In the genomic region with DNA sequence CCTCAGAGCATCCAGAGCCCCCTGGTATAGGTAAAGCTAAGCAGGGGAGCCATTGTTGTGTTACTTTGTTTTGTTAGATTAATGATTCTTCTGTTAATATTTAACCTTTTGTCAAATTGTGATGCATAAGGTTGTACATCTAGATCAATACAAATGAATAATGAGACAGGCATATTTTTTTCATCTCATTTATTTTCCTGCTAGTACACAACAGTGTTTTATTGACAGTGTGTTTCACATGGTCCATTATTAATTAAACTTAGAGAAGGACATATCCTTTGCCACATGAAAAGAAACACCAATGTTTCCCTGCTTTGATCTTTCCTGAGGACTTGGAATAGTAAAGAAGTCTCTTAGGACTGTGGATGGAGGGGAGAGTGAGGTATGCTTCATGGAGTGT, we compare ENCODE assay signal across 32 cellular contexts.
DNase-seq lines count a peak whose midpoint lies in the region; ATAC-seq and TF ChIP-seq lines count a peak whose summit lies in the region.
"Had no signal": no experiment of that assay in that cellular context is flagged by ENCODE, and none has a peak within 500 bp of the region (broad histone marks: within the 10 kb centered on the region; RNA-seq: fewer than 3 reads in every experiment).

No MANE protein-coding gene starts in this region.

- H3K36me3 ChIP-seq in body of pancreas (replicated peaks in 1 of 2; ENCODE audit: insufficient read depth in 1 of 2, low read depth in 2 of 2) = no peaks in the 10 kb centered on the region
- H3K36me3 ChIP-seq: BE2C; BLaER1; BLaER1 treated with 17β-estradiol and CSF1 and Interleukin-3, amounts not matched to agents 10 nM and 100 nM had no signal

- ATAC-seq in body of pancreas (peak; percentile 30), GM21576 (IDR thresholded peaks at IDR 0.05; ENCODE audit: unreplicated experiment) (no peak), HG03135 (IDR thresholded peaks at IDR 0.05; ENCODE audit: unreplicated experiment) (no peak)
- no peak for ATAC-seq in CD4-positive, alpha-beta T cell (ENCODE audit: poor library complexity)
- ATAC-seq: A549; CD8-positive, alpha-beta T cell had no signal

- CTCF ChIA-PET in CD4-positive, alpha-beta T cell (lab: Charles Lee) = no interaction called here

- intact Hi-C loops in body of pancreas (cut with DNase I) = no loop called here
- intact Hi-C loops in CD4-positive, alpha-beta T cell (cut with DNase I, micrococcal nuclease) = no loop called here

- H3K4me3 ChIP-seq in body of pancreas = no peak overlapping the region
- H3K4me3 ChIP-seq: A549; BLaER1; BLaER1 treated with 17β-estradiol and CSF1 and Interleukin-3, amounts not matched to agents 10 nM and 100 nM had no signal

- no peak for TF ChIP-seq CTCF in body of pancreas (IDR thresholded peaks at IDR 0.05)
- no peak for TF ChIP-seq CTCF in progenitor cell of endocrine pancreas (IDR thresholded peaks at IDR 0.05; ENCODE audit: unreplicated experiment)
- no peak for TF ChIP-seq CTCF in CD4-positive, alpha-beta T cell (IDR thresholded peaks at IDR 0.05)

- H3K27ac ChIP-seq in body of pancreas = no peak overlapping the region
- H3K27ac ChIP-seq in CD4-positive, alpha-beta T cell (ENCODE audit: low read depth, low read length) = no peak overlapping the region
- H3K27ac ChIP-seq: 22Rv1; A549; BLaER1; BLaER1 treated with 17β-estradiol and CSF1 and Interleukin-3, amounts not matched to agents 10 nM and 100 nM; C4-2B had no signal

- POLR2A ChIA-PET in CD4-positive, alpha-beta T cell (lab: Charles Lee) = no interaction called here

- no peaks in the 10 kb centered on the region for H3K27me3 ChIP-seq in body of pancreas
- H3K27me3 ChIP-seq in CD4-positive, alpha-beta T cell (ENCODE audit: control insufficient read depth, insufficient read depth, low read length) = no peaks in the 10 kb centered on the region
- H3K27me3 ChIP-seq: BE2C; BLaER1; BLaER1 treated with 17β-estradiol and CSF1 and Interleukin-3, amounts not matched to agents 10 nM and 100 nM had no signal

- H3K9me3 ChIP-seq in body of pancreas = no peaks in the 10 kb centered on the region
- H3K9me3 ChIP-seq in CD4-positive, alpha-beta T cell (ENCODE audit: control insufficient read depth, low read length) = no peaks in the 10 kb centered on the region
- H3K9me3 ChIP-seq: A549, BE2C, Caco-2 had no signal

- peak overlapping the region; percentile 29 for H3K27ac Mint-ChIP-seq in progenitor cell of endocrine pancreas
- H3K27ac Mint-ChIP-seq in CD4-positive, alpha-beta T cell = no peak overlapping the region
- H3K27ac Mint-ChIP-seq: B cell; CD14-positive monocyte; CD4-positive, CD25-positive, alpha-beta regulatory T cell; CD8-positive, alpha-beta T cell had no signal

- peaks cover 16% of the 10 kb centered on the region for H3K9me3 Mint-ChIP-seq in progenitor cell of endocrine pancreas (ENCODE audit: low read depth)
- peaks cover 3% of the 10 kb centered on the region for H3K9me3 Mint-ChIP-seq in CD4-positive, alpha-beta T cell

- H3K4me1 Mint-ChIP-seq in progenitor cell of endocrine pancreas (ENCODE audit: low read depth) = peaks cover 17% of the 10 kb centered on the region
- H3K4me1 Mint-ChIP-seq in CD4-positive, alpha-beta T cell (ENCODE audit: low read depth) = no peaks in the 10 kb centered on the region
- H3K4me1 Mint-ChIP-seq: B cell; CD14-positive monocyte; CD4-positive, alpha-beta memory T cell; CD4-positive, CD25-positive, alpha-beta regulatory T cell; CD8-positive, alpha-beta memory T cell had no signal

- H3K4me3 Mint-ChIP-seq in progenitor cell of endocrine pancreas (ENCODE audit: low read depth) = no peak overlapping the region
- H3K4me3 Mint-ChIP-seq in CD4-positive, alpha-beta T cell = no peak overlapping the region
- H3K4me3 Mint-ChIP-seq: B cell; CD4-positive, alpha-beta memory T cell; CD4-positive, CD25-positive, alpha-beta regulatory T cell; CD8-positive, alpha-beta memory T cell; CD8-positive, alpha-beta T cell had no signal

- H3K27me3 Mint-ChIP-seq in progenitor cell of endocrine pancreas = peaks cover 2% of the 10 kb centered on the region
- H3K27me3 Mint-ChIP-seq in CD4-positive, alpha-beta T cell = no peaks in the 10 kb centered on the region
- H3K27me3 Mint-ChIP-seq: CD4-positive, alpha-beta memory T cell had no signal

- H3K4me1 ChIP-seq in body of pancreas = peaks cover 7% of the 10 kb centered on the region
- H3K4me1 ChIP-seq: A549; BE2C; BLaER1 treated with 17β-estradiol and CSF1 and Interleukin-3, amounts not matched to agents 10 nM and 100 nM; Caco-2 had no signal

- no peak for TF ChIP-seq POLR2A in body of pancreas (IDR thresholded peaks at IDR 0.05)

- DNase-seq in SW480 (ENCODE audit: low spot score) = peak; percentile 90
- no peak for DNase-seq in body of pancreas
- DNase-seq in progenitor cell of endocrine pancreas (ENCODE audit: low spot score, unreplicated experiment) = no peak
- DNase-seq in CD4-positive, alpha-beta T cell = no peak
- DNase-seq: 8988T; ACHN; AML-193; BE2C; C1 segment of cervical spinal cord; Caco-2; Calu3; CD4-positive, alpha-beta memory T cell; CD4-positive, CD25-positive, alpha-beta regulatory T cell; CD8-positive, alpha-beta memory T cell; CD8-positive, alpha-beta T cell; COR-L47; DMS 273 treated with DMSO at 0.1 percent for 48 hours; DMS153; DMS53; DMS79; DMS79 treated with DMSO at 0.1 percent for 48 hours; DND-41; EL had no signal

- peaks cover 3% of the 10 kb centered on the region for H3K36me3 Mint-ChIP-seq in progenitor cell of endocrine pancreas (ENCODE audit: insufficient read depth)
- H3K36me3 Mint-ChIP-seq in CD4-positive, alpha-beta T cell (ENCODE audit: low read depth) = no peaks in the 10 kb centered on the region
- H3K36me3 Mint-ChIP-seq: CD14-positive monocyte; CD4-positive, alpha-beta memory T cell; CD4-positive, CD25-positive, alpha-beta regulatory T cell; CD8-positive, alpha-beta memory T cell; CD8-positive, alpha-beta T cell had no signal
